Comparison of ENCODE assay signal across 24 cellular contexts in the genomic region with DNA sequence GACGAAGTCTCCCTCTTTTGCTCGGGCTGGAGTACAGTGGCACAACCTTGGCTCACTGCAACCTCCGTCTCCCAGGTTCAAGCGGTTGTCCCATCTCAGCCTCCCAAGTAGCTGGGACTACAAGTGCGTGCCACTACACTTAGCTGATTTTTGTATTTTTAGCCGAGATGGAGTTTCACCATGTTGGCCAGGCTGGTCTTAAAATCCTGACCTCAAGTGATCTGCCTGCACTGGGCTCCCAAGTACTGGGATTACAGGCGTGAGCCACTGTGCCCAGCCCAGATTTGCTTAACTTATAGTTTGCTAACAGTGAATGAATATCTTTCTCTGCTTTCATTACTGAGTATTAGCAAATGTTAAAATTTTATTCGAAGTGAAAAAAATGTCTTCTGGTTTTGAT.
"Had no signal": no experiment of that assay in that cellular context is flagged by ENCODE, and none has a peak within 500 bp of the region (broad histone marks: within the 10 kb centered on the region; RNA-seq: fewer than 3 reads in every experiment).

No MANE protein-coding gene starts in this region.

- H3K36me3 ChIP-seq: colonic mucosa had no signal

- H3K27ac ChIP-seq: colonic mucosa, coronary artery, dorsolateral prefrontal cortex, epithelial cell of prostate, esophagus muscularis mucosa, esophagus squamous epithelium, foreskin keratinocyte, gastroesophageal sphincter, heart left ventricle, heart right ventricle had no signal

- H3K27ac Mint-ChIP-seq: dendritic cell treated with granulocyte-macrophage colony-stimulating factor and Interleukin-4, amounts not matched to agents 40 ng/mL and 50 ng/mL, for 4 days; endodermal cell had no signal

- H3K9me3 ChIP-seq: colonic mucosa, esophagus squamous epithelium had no signal

- ATAC-seq: effector memory CD8-positive, alpha-beta T cell; esophagus mucosa; foreskin keratinocyte; gastroesophageal sphincter; heart left ventricle; heart right ventricle had no signal

- H3K4me3 ChIP-seq: colonic mucosa, coronary artery, dorsolateral prefrontal cortex, esophagus muscularis mucosa, esophagus squamous epithelium, gastroesophageal sphincter, heart left ventricle, heart right ventricle had no signal

- DNase-seq: colonic mucosa; cortex of kidney; dermis blood vessel endothelial cell; dorsolateral prefrontal cortex; effector CD4-positive, alpha-beta T cell; effector CD8-positive, alpha-beta T cell; effector memory CD4-positive, alpha-beta T cell; effector memory CD8-positive, alpha-beta T cell; endodermal cell; erythroblast; esophagus squamous epithelium; foreskin fibroblast; foreskin keratinocyte; foreskin melanocyte; glutamatergic neuron; head of caudate nucleus; heart left ventricle; heart right ventricle had no signal

- H3K27me3 ChIP-seq: colonic mucosa, dorsolateral prefrontal cortex, esophagus muscularis mucosa, esophagus squamous epithelium, foreskin keratinocyte, gastroesophageal sphincter, heart left ventricle, heart right ventricle had no signal

- H3K27me3 Mint-ChIP-seq: dendritic cell treated with granulocyte-macrophage colony-stimulating factor and Interleukin-4, amounts not matched to agents 40 ng/mL and 50 ng/mL, for 4 days; effector memory CD8-positive, alpha-beta T cell had no signal

- H3K4me1 ChIP-seq: colonic mucosa, esophagus muscularis mucosa, esophagus squamous epithelium, foreskin keratinocyte, gastroesophageal sphincter, heart left ventricle, heart right ventricle had no signal

- H3K4me3 Mint-ChIP-seq: dendritic cell treated with granulocyte-macrophage colony-stimulating factor and Interleukin-4, amounts not matched to agents 40 ng/mL and 50 ng/mL, for 4 days; effector memory CD8-positive, alpha-beta T cell; endodermal cell had no signal

- H3K4me1 Mint-ChIP-seq: endodermal cell had no signal
